14 cellular contexts compared by ENCODE assay signal in the genomic region with DNA sequence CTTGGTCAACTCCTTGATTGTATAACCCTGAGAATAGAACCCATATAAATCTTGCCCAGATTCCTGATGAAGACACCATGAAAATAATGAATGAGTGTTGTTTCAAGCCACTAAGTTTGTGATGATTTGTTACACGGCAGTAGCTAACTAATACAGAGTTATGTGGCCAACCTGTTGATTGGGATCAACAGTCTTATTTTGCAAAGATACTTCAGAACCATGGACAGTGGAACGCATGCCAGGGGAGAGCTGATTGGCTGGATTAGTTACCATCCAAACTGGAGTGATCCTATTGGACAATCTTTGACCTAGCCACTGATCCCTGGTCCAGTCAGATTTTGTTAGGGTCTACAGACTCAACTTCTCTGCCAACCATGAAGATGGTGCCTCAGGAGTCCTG. TPM values are rescaled to one million over a fixed set of nuclear protein-coding genes. Genes with fewer than 3 reads are reported as not detected.
DNase-seq lines count a peak whose midpoint lies in the region; ATAC-seq, FAIRE-seq and TF ChIP-seq lines count a peak whose summit lies in the region.
"Had no signal": no experiment of that assay in that cellular context is flagged by ENCODE, and none has a peak within 500 bp of the region (broad histone marks: within the 10 kb centered on the region; RNA-seq: fewer than 3 reads in every experiment).

No MANE protein-coding gene starts in this region.

- H3K36me3 ChIP-seq in endothelial cell of umbilical vein (ENCODE audit: control insufficient read depth in 2 of 2, extremely low read depth in 1 of 2, insufficient read depth in 2 of 2, low read length in 2 of 2) (no peaks in the 10 kb centered on the region), tibial artery (no peaks in the 10 kb centered on the region)
- H3K36me3 ChIP-seq: BLaER1 treated with 17β-estradiol and CSF1 and Interleukin-3, amounts not matched to agents 10 nM and 100 nM had no signal

- H3K4me1 ChIP-seq in endothelial cell of umbilical vein (ENCODE audit: control insufficient read depth, extremely low read depth, insufficient read depth, low read length) (no peaks in the 10 kb centered on the region), tibial artery (no peaks in the 10 kb centered on the region)

- no peak overlapping the region for H3K4me3 ChIP-seq in endothelial cell of umbilical vein (replicated peaks in 1 of 3; ENCODE audit: insufficient read depth in 1 of 3, low read depth in 1 of 3, low read length in 3 of 3)
- no peak overlapping the region for H3K4me3 ChIP-seq in tibial artery
- H3K4me3 ChIP-seq: BLaER1 treated with 17β-estradiol and CSF1 and Interleukin-3, amounts not matched to agents 10 nM and 100 nM; skin epidermis had no signal

- H3K27me3 ChIP-seq in endothelial cell of umbilical vein (ENCODE audit: control insufficient read depth in 2 of 2, insufficient read depth in 2 of 2, low read length in 2 of 2) (no peaks in the 10 kb centered on the region), tibial artery (no peaks in the 10 kb centered on the region)
- H3K27me3 ChIP-seq: BLaER1 treated with 17β-estradiol and CSF1 and Interleukin-3, amounts not matched to agents 10 nM and 100 nM had no signal

- no peaks in the 10 kb centered on the region for H3K79me2 ChIP-seq in endothelial cell of umbilical vein (ENCODE audit: control insufficient read depth, insufficient read depth, low read length)

- H3K9me1 ChIP-seq in endothelial cell of umbilical vein (replicated peaks; ENCODE audit: control insufficient read depth, extremely low read depth, insufficient read depth, low read length) = no peaks in the 10 kb centered on the region

- CTCF ChIA-PET in endothelial cell of umbilical vein (lab: Charles Lee) = interaction anchor here (1.3 to 1.4 kb wide), 2 partner anchors 15 to 67 kb away, joined by 3 to 4 read pairs; no protein-coding TSS in a partner anchor

- BruUV-seq in endothelial cell of umbilical vein (replicated peaks; lab: Mats Ljungman, UMichigan) = no TSS peak

- no peak overlapping the region for H2AFZ ChIP-seq in endothelial cell of umbilical vein (ENCODE audit: low read depth, low read length)

- TF ChIP-seq CTCF in endothelial cell of umbilical vein (IDR thresholded peaks at IDR 0.05; ENCODE audit: extremely low read depth in 1 of 2, insufficient read depth in 1 of 2, low read depth in 1 of 2, low read length in 2 of 2) (no peak), tibial artery (IDR thresholded peaks at IDR 0.05) (no peak), omental fat pad (IDR thresholded peaks at IDR 0.05) (no peak)

- no peak overlapping the region for H3K4me2 ChIP-seq in endothelial cell of umbilical vein (ENCODE audit: insufficient read depth, low read length)
- H3K4me2 ChIP-seq: BLaER1 treated with 17β-estradiol and CSF1 and Interleukin-3, amounts not matched to agents 10 nM and 100 nM had no signal

- peaks cover 2% of the 10 kb centered on the region for H3K9me3 ChIP-seq in endothelial cell of umbilical vein (replicated peaks; ENCODE audit: control insufficient read depth, insufficient read depth, low read length)
- peaks cover 0 to 8% (median 0%) of the 10 kb centered on the region in 3 donors for H3K9me3 ChIP-seq in tibial artery

- no peaks in the 10 kb centered on the region for H4K20me1 ChIP-seq in endothelial cell of umbilical vein (replicated peaks; ENCODE audit: control insufficient read depth, extremely low read depth, insufficient read depth, low read length)
- H4K20me1 ChIP-seq: BLaER1 treated with 17β-estradiol and CSF1 and Interleukin-3, amounts not matched to agents 10 nM and 100 nM had no signal

- H3K27ac ChIP-seq in endothelial cell of umbilical vein (ENCODE audit: insufficient read depth, low read depth, low read length) = no peak overlapping the region
- H3K27ac ChIP-seq in tibial artery = no peak overlapping the region
- H3K27ac ChIP-seq: BLaER1 treated with 17β-estradiol and CSF1 and Interleukin-3, amounts not matched to agents 10 nM and 100 nM; skin epidermis had no signal

- DNase-seq in A172 (ENCODE audit: low spot score) (peak; percentile 48), GM03348 (ENCODE audit: low spot score) (peak; percentile 40), OCI-M1 (lab: John Stamatoyannopoulos, UW) (peak; percentile 40), endothelial cell of umbilical vein (ENCODE audit: low read depth, low spot score) (peak; percentile 14), tibial artery (no peak), NCI-H1417 treated with DMSO at 0.1 percent for 48 hours (lab: John Stamatoyannopoulos, UW) (no peak), omental fat pad (ENCODE audit: low spot score) (no peak)
- DNase-seq: activated effector memory CD4-positive, alpha-beta T cell treated with anti-CD3 and anti-CD28 coated beads, Interleukin-2, amount 50 U/mL, for 16 hours; kidney glomerular epithelial cell; nephron progenitor cell had no signal

- intact Hi-C loops in endothelial cell of umbilical vein (cut with micrococcal nuclease) = no loop called here
- intact Hi-C loops in tibial artery (cut with DNase I; ENCODE audit: low total_unique reads) = no loop called here

- peak; percentile 52 for FAIRE-seq in endothelial cell of umbilical vein (lab: Jason Lieb, UNC)
- FAIRE-seq: RCC 7860 had no signal

- H3K9ac ChIP-seq in endothelial cell of umbilical vein (replicated peaks; ENCODE audit: extremely low read depth, insufficient read depth, low read length) = no peak overlapping the region
- H3K9ac ChIP-seq: BLaER1 treated with 17β-estradiol and CSF1 and Interleukin-3, amounts not matched to agents 10 nM and 100 nM had no signal

- dilution Hi-C loops in endothelial cell of umbilical vein (cut with MboI; ENCODE audit: extremely low pct_ligation_motif_present, low sequenced_read_pairs) = no loop called here

- TF ChIP-seq POLR2A in endothelial cell of umbilical vein (IDR thresholded peaks at IDR 0.05; ENCODE audit: low read depth, low read length) = no peak

- no peak for ATAC-seq in HG03520 (IDR thresholded peaks at IDR 0.05; ENCODE audit: unreplicated experiment)
- no peak for ATAC-seq in omental fat pad (ENCODE audit: low FRiP score)

- POLR2A ChIA-PET in endothelial cell of umbilical vein (lab: Charles Lee) = no interaction called here

TF ChIP-seq in endothelial cell of umbilical vein, 7 proteins besides CTCF, POLR2A, EP300 and RAD21:
- TF ChIP-seq, protein P1, sequence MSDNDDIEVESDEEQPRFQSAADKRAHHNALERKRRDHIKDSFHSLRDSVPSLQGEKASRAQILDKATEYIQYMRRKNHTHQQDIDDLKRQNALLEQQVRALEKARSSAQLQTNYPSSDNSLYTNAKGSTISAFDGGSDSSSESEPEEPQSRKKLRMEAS (IDR thresholded peaks at IDR 0.05; ENCODE audit: insufficient read depth, insufficient read length) = no peak
- TF ChIP-seq MYC (IDR thresholded peaks at IDR 0.05; ENCODE audit: low read depth, low read length) = no peak
- no peak for TF ChIP-seq JUN (IDR thresholded peaks at IDR 0.05; ENCODE audit: borderline replicate concordance, insufficient read depth, insufficient read length, low read depth)
- no peak for TF ChIP-seq POLR2AphosphoS5 (IDR thresholded peaks at IDR 0.05; ENCODE audit: insufficient read depth, low read depth, low read length)
- TF ChIP-seq GATA2 (IDR thresholded peaks at IDR 0.05; ENCODE audit: insufficient read depth, insufficient read length, low read depth, low read length) = no peak
- no peak for TF ChIP-seq EZH2 (IDR thresholded peaks at IDR 0.05; ENCODE audit: borderline replicate concordance, low read depth, low read length, severe bottlenecking)
- TF ChIP-seq FOS (IDR thresholded peaks at IDR 0.05; ENCODE audit: borderline replicate concordance, insufficient read depth, low read length) = no peak

RNA-seq across cellular contexts. Expression of a gene that starts 26.6 kb away (rescaled TPM):
- 22.7 and 57.3 TPM in 2 replicates for total RNA-seq in A172 (2014; rRNA removed; shearing (Covaris generic))
- total RNA-seq in endothelial cell of umbilical vein (not detected in 2 replicates), omental fat pad (not detected)
- 0.10 TPM in 1 of 2 replicates, not detected in the other for polyA plus RNA-seq in endothelial cell of umbilical vein
- not detected in 2 replicates for polyA plus RNA-seq in endothelial cell of umbilical vein (2011; cell fraction: cytosol; rRNA removed)
- not detected in 2 replicates for polyA plus RNA-seq in endothelial cell of umbilical vein (2011; cell fraction: nucleus; rRNA removed)
- 0.23 and 0.40 TPM in 2 replicates for polyA plus RNA-seq in endothelial cell of umbilical vein (2012)
- polyA minus RNA-seq in endothelial cell of umbilical vein = 0.32 TPM in 1 of 2 replicates, not detected in the other
- not detected for polyA minus RNA-seq in endothelial cell of umbilical vein (2011; cell fraction: cytosol; rRNA and poly(A)+ RNA removed)
- not detected in 2 replicates for polyA minus RNA-seq in endothelial cell of umbilical vein (2011; cell fraction: nucleus; rRNA and poly(A)+ RNA removed)

RNA-seq across cellular contexts. Expression of a gene that starts 33.6 kb away (rescaled TPM):
- total RNA-seq in A172 (2014; rRNA removed; shearing (Covaris generic)) = not detected in 2 replicates
- total RNA-seq in endothelial cell of umbilical vein (0.53 and 0.72 TPM in 2 replicates), omental fat pad (1 to 10 TPM in 3 of 4 donors, under 1 TPM in 1; 0.94 to 4.2 (median 1.4) TPM)
- polyA plus RNA-seq in endothelial cell of umbilical vein = 0.52 and 0.88 TPM in 2 replicates
- polyA plus RNA-seq in endothelial cell of umbilical vein (2011; cell fraction: cytosol; rRNA removed) = 0.27 and 0.42 TPM in 2 replicates
- 0.21 TPM in 1 of 2 replicates, not detected in the other for polyA plus RNA-seq in endothelial cell of umbilical vein (2011; cell fraction: nucleus; rRNA removed)
- polyA plus RNA-seq in endothelial cell of umbilical vein (2012) = 3.9 and 4.2 TPM in 2 replicates
- 0.17 and 0.36 TPM in 2 replicates for polyA minus RNA-seq in endothelial cell of umbilical vein
- 15.4 TPM for polyA minus RNA-seq in endothelial cell of umbilical vein (2011; cell fraction: cytosol; rRNA and poly(A)+ RNA removed)
- polyA minus RNA-seq in endothelial cell of umbilical vein (2011; cell fraction: nucleus; rRNA and poly(A)+ RNA removed) = 0.34 TPM in 1 of 2 replicates, not detected in the other

Comparison
In these comparisons a context has a peak if more than half of its experiments do, and no peak if none do; other contexts are left out.
1. DNase-seq: peak in A172 (single experiment), GM03348 (single experiment), OCI-M1 (single experiment) and endothelial cell of umbilical vein (single experiment); none in tibial artery (0 of 2), NCI-H1417 treated with DMSO at 0.1 percent for 48 hours (single experiment) and omental fat pad (single experiment).
2. RNA of a gene that starts 26.6 kb away (total RNA-seq): 22.7 to 57.3 TPM in A172; not detected in endothelial cell of umbilical vein and not detected in omental fat pad; every median in the first group is over 10 times any median in the second.